9 cellular contexts compared by ENCODE assay signal in genomic region chr20:63737940-63738686, GRCh38. TPM values are rescaled to one million over a fixed set of nuclear protein-coding genes. Genes with fewer than 3 reads are reported as not detected.
DNase-seq lines count a peak whose midpoint lies in the region; ATAC-seq and TF ChIP-seq lines count a peak whose summit lies in the region.
"Had no signal": no experiment of that assay in that cellular context is flagged by ENCODE, and none has a peak within 500 bp of the region (broad histone marks: within the 10 kb centered on the region; RNA-seq: fewer than 3 reads in every experiment).

No MANE protein-coding gene starts in this region.

- no peaks in the 10 kb centered on the region for H3K27me3 ChIP-seq in body of pancreas
- H3K27me3 ChIP-seq: uterus had no signal

- CTCF ChIA-PET in Calu3 (lab: Charles Lee): no interaction called here

- H3K4me3 Mint-ChIP-seq in Calu3 (ENCODE audit: low read depth, unreplicated experiment): peak overlapping the region; percentile 34
- peak overlapping the region; percentile 14 to 95 (median 60) for H3K4me3 Mint-ChIP-seq in naive thymus-derived CD8-positive, alpha-beta T cell

- H3K9me3 Mint-ChIP-seq in Calu3 (ENCODE audit: low read depth, unreplicated experiment): no peaks in the 10 kb centered on the region
- H3K9me3 Mint-ChIP-seq in naive thymus-derived CD8-positive, alpha-beta T cell: no peaks in the 10 kb centered on the region

- BruUV-seq in Calu3 (replicated peaks; lab: Mats Ljungman, UMichigan): no TSS peak

- no peaks in the 10 kb centered on the region for H3K27me3 Mint-ChIP-seq in Calu3 (ENCODE audit: unreplicated experiment)
- no peaks in the 10 kb centered on the region for H3K27me3 Mint-ChIP-seq in naive thymus-derived CD8-positive, alpha-beta T cell

- peak overlapping the region; percentile 93 for H3K4me3 ChIP-seq in Jurkat, Clone E6-1 (ENCODE audit: low read length)
- H3K4me3 ChIP-seq in body of pancreas: no peak overlapping the region

- TF ChIP-seq POLR2A in body of pancreas (IDR thresholded peaks at IDR 0.05): no peak

- DNase-seq in Calu3 (no peak), body of pancreas (peak in 1 of 4 donors; percentile 40), LoVo (ENCODE audit: low spot score) (no peak), NCI-H1694 (lab: John Stamatoyannopoulos, UW) (no peak)
- DNase-seq in Jurkat, Clone E6-1 (ENCODE audit: low read depth, low spot score): no peak
- peak in 7 of 10 donors; percentile 22 to 64 (median 53) for DNase-seq in naive thymus-derived CD8-positive, alpha-beta T cell

- peaks cover 65% of the 10 kb centered on the region for H3K36me3 Mint-ChIP-seq in Calu3 (ENCODE audit: insufficient read depth, unreplicated experiment)
- H3K36me3 Mint-ChIP-seq in naive thymus-derived CD8-positive, alpha-beta T cell: peaks cover 0 to 17% (median 0%) of the 10 kb centered on the region in 3 donors

- H3K9me3 ChIP-seq in body of pancreas: no peaks in the 10 kb centered on the region
- H3K9me3 ChIP-seq: uterus had no signal

- no peaks in the 10 kb centered on the region for H3K4me1 Mint-ChIP-seq in Calu3 (ENCODE audit: low read depth, unreplicated experiment)
- H3K4me1 Mint-ChIP-seq in naive thymus-derived CD8-positive, alpha-beta T cell: peaks cover 17 to 30% (median 29%) of the 10 kb centered on the region in 4 donors

- POLR2A ChIA-PET in naive thymus-derived CD8-positive, alpha-beta T cell (lab: Charles Lee): interaction anchor here (0.9 to 10.0 kb wide), 15 partner anchors 10 to 215 kb away, joined by 3 to 162 read pairs (median 10); partner anchors contain the start of genes ARFRP1, GMEB2, STMN3 and TPD52L2

- TF ChIP-seq CTCF in Calu3 (IDR thresholded peaks at IDR 0.05; ENCODE audit: unreplicated experiment) (no peak), body of pancreas (IDR thresholded peaks at IDR 0.05) (no peak)

- WGBS in body of pancreas, 2 donors: 16% methylated on average over 35 of the region's 44 CpGs; no CpG with 5 or more reads in 1 of the 2 donors

- intact Hi-C loops in Calu3 (cut with micrococcal nuclease; ENCODE audit: unreplicated experiment): no loop called here
- intact Hi-C loops in body of pancreas (cut with DNase I): loop anchor here (5.0 to 10.0 kb wide), 2 partner anchors 36 to 83 kb away; partner anchors contain the start of genes RTEL1 and STMN3

- H3K4me1 ChIP-seq in body of pancreas: peaks cover 43% of the 10 kb centered on the region

- peaks cover 0 to 9% of the 10 kb centered on the region in 2 donors for H3K36me3 ChIP-seq in body of pancreas (replicated peaks in 1 of 2; ENCODE audit: insufficient read depth in 1 of 2, low read depth in 2 of 2)
- H3K36me3 ChIP-seq: uterus had no signal

- no peak overlapping the region for H3K27ac Mint-ChIP-seq in Calu3 (ENCODE audit: unreplicated experiment)
- peak overlapping the region in 5 of 10 donors; percentile 27 to 67 (median 41) for H3K27ac Mint-ChIP-seq in naive thymus-derived CD8-positive, alpha-beta T cell

- H3K27ac ChIP-seq in body of pancreas: peak overlapping the region in 3 of 4 donors; percentile 82 to 94 (median 89)

- ATAC-seq in body of pancreas (no peak), HG02852 (IDR thresholded peaks at IDR 0.05; ENCODE audit: unreplicated experiment) (no peak), GM18520 (IDR thresholded peaks at IDR 0.05; ENCODE audit: unreplicated experiment) (no peak)
- peak in 1 of 2 donors; percentile 12 for ATAC-seq in naive thymus-derived CD8-positive, alpha-beta T cell

RNA-seq across cellular contexts. Expression of gene SLC2A4RG, which starts 1.5 kb away (rescaled TPM):
- total RNA-seq in Calu3 (2022): 163 and 169 TPM in 2 replicates
- polyA plus RNA-seq in Jurkat, Clone E6-1 (2012; ENCODE audit: insufficient read depth, insufficient read length): 74.8 TPM
- total RNA-seq in body of pancreas: 10 to 100 TPM; 30.9 to 69.5 TPM
- total RNA-seq in naive thymus-derived CD8-positive, alpha-beta T cell: 100 to 1,000 TPM; 124 to 134 TPM
- 1 to 10 TPM; 3.8 to 4.8 (median 4.7) TPM for polyA plus RNA-seq in naive thymus-derived CD8-positive, alpha-beta T cell

RNA-seq across cellular contexts. Expression of gene LIME1, which starts 1.6 kb away (rescaled TPM):
- total RNA-seq in Calu3 (2022): 25.8 and 27.1 TPM in 2 replicates
- 92.5 TPM for polyA plus RNA-seq in Jurkat, Clone E6-1 (2012; ENCODE audit: insufficient read depth, insufficient read length)
- 10 to 100 TPM in 1 of 2 donors, 1 to 10 TPM in 1; 4.9 to 14.0 TPM for total RNA-seq in body of pancreas
- 100 to 1,000 TPM in 1 of 2 experiments, 10 to 100 TPM in 1; 95.0 to 104 TPM for total RNA-seq in naive thymus-derived CD8-positive, alpha-beta T cell
- polyA plus RNA-seq in naive thymus-derived CD8-positive, alpha-beta T cell: 100 to 1,000 TPM; 255 to 292 (median 282) TPM

RNA-seq across cellular contexts. Expression of gene ZGPAT, which starts 30.3 kb away (rescaled TPM):
- total RNA-seq in Calu3 (2022) (47.0 and 48.4 TPM in 2 replicates), body of pancreas (10 to 100 TPM; 16.6 to 53.1 TPM)
- 33.0 TPM for polyA plus RNA-seq in Jurkat, Clone E6-1 (2012; ENCODE audit: insufficient read depth, insufficient read length)
- 10 to 100 TPM; 52.6 to 53.9 TPM for total RNA-seq in naive thymus-derived CD8-positive, alpha-beta T cell
- polyA plus RNA-seq in naive thymus-derived CD8-positive, alpha-beta T cell: 10 to 100 TPM; 42.3 to 73.8 (median 47.1) TPM

RNA-seq across cellular contexts. Expression of gene ARFRP1, which starts 30.3 kb away (rescaled TPM):
- 74.0 and 85.1 TPM in 2 replicates for total RNA-seq in Calu3 (2022)
- 41.0 TPM for polyA plus RNA-seq in Jurkat, Clone E6-1 (2012; ENCODE audit: insufficient read depth, insufficient read length)
- total RNA-seq in body of pancreas: 10 to 100 TPM; 22.6 to 23.4 TPM
- 100 to 1,000 TPM; 106 to 108 TPM for total RNA-seq in naive thymus-derived CD8-positive, alpha-beta T cell
- 10 to 100 TPM; 60.1 to 92.1 (median 80.9) TPM for polyA plus RNA-seq in naive thymus-derived CD8-positive, alpha-beta T cell

RNA-seq across cellular contexts. Expression of gene TNFRSF6B, which starts 41.7 kb away (rescaled TPM):
- total RNA-seq in Calu3 (2022): not detected in 2 replicates
- 4.7 TPM for polyA plus RNA-seq in Jurkat, Clone E6-1 (2012; ENCODE audit: insufficient read depth, insufficient read length)
- total RNA-seq in body of pancreas: 10 to 100 TPM in 1 of 2 donors, 1 to 10 TPM in 1; 9.9 to 13.8 TPM
- 1 to 10 TPM in 1 of 2 experiments, under 1 TPM in 1; 0.96 to 1.1 TPM for total RNA-seq in naive thymus-derived CD8-positive, alpha-beta T cell
- polyA plus RNA-seq in naive thymus-derived CD8-positive, alpha-beta T cell: under 1 TPM in 2 of 3 donors, not detected in 1; 0.22 to 0.84 TPM

Comparison
In these comparisons a context has a peak if more than half of its experiments do, and no peak if none do; other contexts are left out.
1. DNase-seq: peak in naive thymus-derived CD8-positive, alpha-beta T cell (7 of 10); none in Calu3 (single experiment), Jurkat, Clone E6-1 (single experiment), LoVo (single experiment) and NCI-H1694 (single experiment).